14 cellular contexts compared by ENCODE assay signal in genomic region chr7:55193245-55193644, GRCh38.
A peak's percentile ranks its signal among the peaks of the same experiment; 100 is the strongest.
DNase-seq lines count a peak whose midpoint lies in the region; FAIRE-seq and TF ChIP-seq lines count a peak whose summit lies in the region.
"Had no signal": no experiment of that assay in that cellular context is flagged by ENCODE, and none has a peak within 500 bp of the region (broad histone marks: within the 10 kb centered on the region; RNA-seq: fewer than 3 reads in every experiment).

No MANE protein-coding gene starts in this region.

- H3K27me3 ChIP-seq in HUES48 (ENCODE audit: control insufficient read depth, insufficient read depth, low read length) (no peaks in the 10 kb centered on the region), astrocyte (ENCODE audit: insufficient read depth, low read length) (no peaks in the 10 kb centered on the region), hepatocyte (no peaks in the 10 kb centered on the region), smooth muscle cell (ENCODE audit: low read depth) (no peaks in the 10 kb centered on the region)
- H3K27me3 ChIP-seq: pancreas, uterus had no signal

- peaks cover 2% of the 10 kb centered on the region for H3F3A ChIP-seq in smooth muscle cell (ENCODE audit: low read depth)

- H4K20me1 ChIP-seq in astrocyte (ENCODE audit: insufficient read depth, low read length) (no peaks in the 10 kb centered on the region), hepatocyte (ENCODE audit: insufficient read depth, poor library complexity, severe bottlenecking) (no peaks in the 10 kb centered on the region), smooth muscle cell (ENCODE audit: low read depth) (no peaks in the 10 kb centered on the region)

- no peak overlapping the region for H3K4me3 Mint-ChIP-seq in astrocyte (ENCODE audit: unreplicated experiment)
- no peak overlapping the region for H3K4me3 Mint-ChIP-seq in activated naive CD8-positive, alpha-beta T cell treated with anti-CD3 and anti-CD28 coated beads for 36 hours
- H3K4me3 Mint-ChIP-seq: activated naive CD4-positive, alpha-beta T cell treated with anti-CD3 and anti-CD28 coated beads, Interleukin-2, amount 10 ng/mL, durations not matched to agents 7 days and 5 days had no signal

- H3K4me2 ChIP-seq in astrocyte (ENCODE audit: low read length) (peak overlapping the region; percentile 42), hepatocyte (no peak overlapping the region), smooth muscle cell (peak overlapping the region; percentile 29)

- H3K9ac ChIP-seq in HUES48 (ENCODE audit: low read depth, low read length) (no peak overlapping the region), astrocyte (ENCODE audit: low read length) (peak overlapping the region; percentile 75), smooth muscle cell (ENCODE audit: low read depth) (no peak overlapping the region)

- no peak overlapping the region for H3K27ac Mint-ChIP-seq in astrocyte (ENCODE audit: unreplicated experiment)
- no peak overlapping the region for H3K27ac Mint-ChIP-seq in activated naive CD8-positive, alpha-beta T cell treated with anti-CD3 and anti-CD28 coated beads for 36 hours
- H3K27ac Mint-ChIP-seq: activated naive CD4-positive, alpha-beta T cell treated with anti-CD3 and anti-CD28 coated beads, Interleukin-2, amount 10 ng/mL, durations not matched to agents 7 days and 5 days had no signal

- no peaks in the 10 kb centered on the region for H3K9me3 Mint-ChIP-seq in astrocyte (ENCODE audit: unreplicated experiment)
- H3K9me3 Mint-ChIP-seq in activated naive CD8-positive, alpha-beta T cell treated with anti-CD3 and anti-CD28 coated beads for 36 hours = no peaks in the 10 kb centered on the region
- H3K9me3 Mint-ChIP-seq: activated naive CD4-positive, alpha-beta T cell treated with anti-CD3 and anti-CD28 coated beads, Interleukin-2, amount 10 ng/mL, durations not matched to agents 7 days and 5 days had no signal

- no peaks in the 10 kb centered on the region for H3K9me3 ChIP-seq in HUES48 (ENCODE audit: control insufficient read depth, insufficient read depth, low read length)
- no peaks in the 10 kb centered on the region for H3K9me3 ChIP-seq in astrocyte (ENCODE audit: insufficient read depth, low read depth, low read length)
- no peaks in the 10 kb centered on the region for H3K9me3 ChIP-seq in hepatocyte (ENCODE audit: low read depth)
- H3K9me3 ChIP-seq in smooth muscle cell (replicated peaks; ENCODE audit: low read depth) = no peaks in the 10 kb centered on the region
- H3K9me3 ChIP-seq: Caco-2, pancreas, uterus had no signal

- no peaks in the 10 kb centered on the region for H3K36me3 Mint-ChIP-seq in astrocyte (ENCODE audit: low read depth, unreplicated experiment)
- no peaks in the 10 kb centered on the region for H3K36me3 Mint-ChIP-seq in activated naive CD8-positive, alpha-beta T cell treated with anti-CD3 and anti-CD28 coated beads for 36 hours
- H3K36me3 Mint-ChIP-seq: activated naive CD4-positive, alpha-beta T cell treated with anti-CD3 and anti-CD28 coated beads, Interleukin-2, amount 10 ng/mL, durations not matched to agents 7 days and 5 days had no signal

- H3K9me2 ChIP-seq in hepatocyte (replicated peaks; ENCODE audit: insufficient read depth) = no peaks in the 10 kb centered on the region

- H3K4me1 ChIP-seq in HUES48 (ENCODE audit: control insufficient read depth, insufficient read depth, low read length) = peaks cover 53% of the 10 kb centered on the region
- H3K4me1 ChIP-seq in astrocyte (ENCODE audit: insufficient read depth, low read length) = peaks cover 46% of the 10 kb centered on the region
- H3K4me1 ChIP-seq in hepatocyte (ENCODE audit: insufficient read depth) = peaks cover 19% of the 10 kb centered on the region
- H3K4me1 ChIP-seq in smooth muscle cell (ENCODE audit: low read depth) = peaks cover 10% of the 10 kb centered on the region
- H3K4me1 ChIP-seq: uterus had no signal

- peak overlapping the region; percentile 82 for H3K27ac ChIP-seq in HUES48 (ENCODE audit: low read depth, low read length)
- peak overlapping the region; percentile 93 for H3K27ac ChIP-seq in astrocyte (ENCODE audit: low read depth, low read length)
- H3K27ac ChIP-seq in hepatocyte = peak overlapping the region; percentile 85
- H3K27ac ChIP-seq in smooth muscle cell (ENCODE audit: low read depth) = peak overlapping the region; percentile 43
- H3K27ac ChIP-seq: pancreas had no signal

- 87% methylated on average over 9 of the region's 9 CpGs for WGBS in hepatocyte (ENCODE audit: low lambda C conversion rate, missing lambda C conversion rate)
- WGBS in smooth muscle cell (ENCODE audit: low lambda C conversion rate) = 77% methylated on average over 9 of the region's 9 CpGs

- H3K27me3 Mint-ChIP-seq in astrocyte (ENCODE audit: low read depth, unreplicated experiment) = no peaks in the 10 kb centered on the region
- H3K27me3 Mint-ChIP-seq in activated naive CD8-positive, alpha-beta T cell treated with anti-CD3 and anti-CD28 coated beads for 36 hours = peaks cover 18% of the 10 kb centered on the region

- no peak for DNase-seq in astrocyte (ENCODE audit: low read depth)
- no peak for DNase-seq in hepatocyte (ENCODE audit: low spot score)
- no peak for DNase-seq in smooth muscle cell (lab: John Stamatoyannopoulos, UW; ENCODE audit: unreplicated experiment)
- no peak for DNase-seq in NCI-H345 (lab: John Stamatoyannopoulos, UW)
- no peak for DNase-seq in activated naive CD8-positive, alpha-beta T cell treated with anti-CD3 and anti-CD28 coated beads for 36 hours
- DNase-seq in posterior vena cava (ENCODE audit: low spot score) = no peak
- DNase-seq: activated CD4-positive, alpha-beta T cell treated with anti-CD3 and anti-CD28 coated beads, Interleukin-2, amount 50 U/mL, for 1 hour; activated naive CD4-positive, alpha-beta T cell treated with anti-CD3 and anti-CD28 coated beads, Interleukin-2, amount 10 ng/mL, durations not matched to agents 7 days and 5 days; activated T-cell treated with anti-CD3 and anti-CD28 coated beads, Interleukin-2, amount 50 U/mL, for 1 hour; Caco-2; NCI-H1436; pancreas; uterus had no signal

- H3K36me3 ChIP-seq in HUES48 (ENCODE audit: control insufficient read depth, insufficient read depth, low read length) = no peaks in the 10 kb centered on the region
- peaks cover under 1% of the 10 kb centered on the region for H3K36me3 ChIP-seq in astrocyte (ENCODE audit: insufficient read depth, low read length)
- H3K36me3 ChIP-seq in hepatocyte (replicated peaks; ENCODE audit: insufficient read depth, low read depth) = peaks cover 3% of the 10 kb centered on the region
- H3K36me3 ChIP-seq in smooth muscle cell (ENCODE audit: low read depth) = no peaks in the 10 kb centered on the region
- H3K36me3 ChIP-seq: uterus had no signal

- FAIRE-seq in astrocyte (lab: Jason Lieb, UNC) = no peak
- FAIRE-seq: pancreas had no signal

- intact Hi-C loops in posterior vena cava (cut with DNase I) = no loop called here

- H3K79me2 ChIP-seq in astrocyte (ENCODE audit: insufficient read depth, low read length) = no peaks in the 10 kb centered on the region
- H3K79me2 ChIP-seq in hepatocyte = no peaks in the 10 kb centered on the region
- H3K79me2 ChIP-seq in smooth muscle cell (ENCODE audit: low read depth) = no peaks in the 10 kb centered on the region

- no peak for TF ChIP-seq CTCF in astrocyte (IDR thresholded peaks at IDR 0.05; ENCODE audit: insufficient read depth, low read depth, low read length)
- TF ChIP-seq CTCF in hepatocyte (IDR thresholded peaks at IDR 0.05; ENCODE audit: poor library complexity) = no peak
- no peak for TF ChIP-seq CTCF in smooth muscle cell (IDR thresholded peaks at IDR 0.05; ENCODE audit: borderline replicate concordance, insufficient read depth, poor library complexity, severe bottlenecking)

- H2AFZ ChIP-seq in astrocyte (ENCODE audit: low read depth, low read length) (peak overlapping the region; percentile 49), hepatocyte (no peak overlapping the region), smooth muscle cell (ENCODE audit: low read depth) (no peak overlapping the region)

- peaks cover 16% of the 10 kb centered on the region for H3K4me1 Mint-ChIP-seq in astrocyte (ENCODE audit: low read depth, unreplicated experiment)
- H3K4me1 Mint-ChIP-seq in activated naive CD8-positive, alpha-beta T cell treated with anti-CD3 and anti-CD28 coated beads for 36 hours = no peaks in the 10 kb centered on the region
- H3K4me1 Mint-ChIP-seq: activated naive CD4-positive, alpha-beta T cell treated with anti-CD3 and anti-CD28 coated beads, Interleukin-2, amount 10 ng/mL, durations not matched to agents 7 days and 5 days had no signal

- no peak overlapping the region for H3K4me3 ChIP-seq in HUES48 (ENCODE audit: low read depth, low read length)
- H3K4me3 ChIP-seq in astrocyte (ENCODE audit: insufficient read depth, low read depth, low read length) = no peak overlapping the region
- no peak overlapping the region for H3K4me3 ChIP-seq in hepatocyte
- H3K4me3 ChIP-seq in smooth muscle cell = no peak overlapping the region
- H3K4me3 ChIP-seq: pancreas, uterus had no signal

Comparison
In these comparisons a context has a peak if more than half of its experiments do, and no peak if none do; other contexts are left out.
1. H3K27ac ChIP-seq: peak in every context shown above with its lines; median percentile 93 in astrocyte; 85 in hepatocyte; 82 in HUES48; 43 in smooth muscle cell.